ENCODE assay signal across 8 cellular contexts in genomic region chr19:49676136-49676689, GRCh38. TPM values are rescaled to one million over a fixed set of nuclear protein-coding genes. Genes with fewer than 3 reads are reported as not detected.
DNase-seq lines count a peak whose midpoint lies in the region; ATAC-seq and TF ChIP-seq lines count a peak whose summit lies in the region.

No MANE protein-coding gene starts in this region.

- DNase-seq in SIG-M5 treated with dmso at 0.1 percent for 504 hours (lab: John Stamatoyannopoulos, UW; ENCODE audit: unreplicated experiment) (peak; percentile 89), SIG-M5 (lab: John Stamatoyannopoulos, UW) (no peak), HCEC 1CT (peak; percentile 89), NCI-H146 (lab: John Stamatoyannopoulos, UW) (peak; percentile 95), T-helper 17 cell (peak in 1 of 3 donors; percentile 26), endothelial cell (ENCODE audit: low spot score) (peak; percentile 68), thoracic aorta (ENCODE audit: low spot score) (no peak)

- H3K27ac ChIP-seq in mesodermal cell (ENCODE audit: low read depth, low read length, severe bottlenecking) (peak overlapping the region; percentile 97), thoracic aorta (peak overlapping the region; percentile 90 to 93)

- no peaks in the 10 kb centered on the region for H3K9me3 Mint-ChIP-seq in endothelial cell (ENCODE audit: unreplicated experiment)

- H3K4me3 Mint-ChIP-seq in T-helper 17 cell (peak overlapping the region; percentile 100), endothelial cell (ENCODE audit: unreplicated experiment) (peak overlapping the region; percentile 98)

- 0% methylated on average over 16 to 18 of the region's 22 CpGs for WGBS in mesodermal cell (ENCODE audit: insufficient coverage in 2 of 2), 2 experiments

- H3K4me3 ChIP-seq in mesodermal cell (ENCODE audit: extremely low read depth, insufficient read depth, low read length, poor library complexity, severe bottlenecking) (peak overlapping the region; percentile 94), thoracic aorta (peak overlapping the region; percentile 67)

- no peaks in the 10 kb centered on the region for H3K27me3 Mint-ChIP-seq in T-helper 17 cell
- peaks cover 4% of the 10 kb centered on the region for H3K27me3 Mint-ChIP-seq in endothelial cell (ENCODE audit: unreplicated experiment)

- H3K4me1 ChIP-seq in mesodermal cell (ENCODE audit: control insufficient read depth, insufficient read depth, low read length, poor library complexity, severe bottlenecking) = peaks cover 15% of the 10 kb centered on the region
- H3K4me1 ChIP-seq in thoracic aorta (ENCODE audit: control insufficient read depth in 1 of 2, low read depth in 2 of 2) = peaks cover 24 to 46% of the 10 kb centered on the region in 2 donors

- H3K27me3 ChIP-seq in thoracic aorta (replicated peaks; ENCODE audit: insufficient read depth) = no peaks in the 10 kb centered on the region

- H3K9me3 ChIP-seq in T-helper 17 cell (ENCODE audit: control insufficient read depth, low read length, poor library complexity, severe bottlenecking) (no peaks in the 10 kb centered on the region), mesodermal cell (ENCODE audit: control insufficient read depth, low read length) (no peaks in the 10 kb centered on the region), thoracic aorta (no peaks in the 10 kb centered on the region)

- TF ChIP-seq CTCF in endothelial cell (IDR thresholded peaks at IDR 0.05; ENCODE audit: unreplicated experiment) (no peak), thoracic aorta (IDR thresholded peaks at IDR 0.05) (no peak)

- H3K27ac Mint-ChIP-seq in T-helper 17 cell (peak overlapping the region; percentile 99), endothelial cell (ENCODE audit: unreplicated experiment) (peak overlapping the region; percentile 99)

- peaks cover 36% of the 10 kb centered on the region for H3K4me1 Mint-ChIP-seq in T-helper 17 cell
- peaks cover 30% of the 10 kb centered on the region for H3K4me1 Mint-ChIP-seq in endothelial cell (ENCODE audit: unreplicated experiment)

- H3K36me3 ChIP-seq in mesodermal cell (ENCODE audit: control insufficient read depth, insufficient read depth, low read length) = peaks cover 25% of the 10 kb centered on the region
- peaks cover 1% of the 10 kb centered on the region for H3K36me3 ChIP-seq in thoracic aorta

- ATAC-seq in T-helper 17 cell (peak; percentile 12), thoracic aorta (ENCODE audit: insufficient number of reproducible peaks, low FRiP score, low read depth) (peak; percentile 53)

- H3K36me3 Mint-ChIP-seq in T-helper 17 cell (ENCODE audit: low read depth) (peaks cover 2% of the 10 kb centered on the region), endothelial cell (ENCODE audit: low read depth, unreplicated experiment) (peaks cover 12% of the 10 kb centered on the region)

RNA-seq across cellular contexts. Expression of gene PRMT1, which starts 0.9 kb away (rescaled TPM):
- total RNA-seq in T-helper 17 cell = 10 to 100 TPM; 83.9 to 97.7 TPM
- 175 TPM for total RNA-seq in endothelial cell (ENCODE audit: unreplicated experiment)
- polyA plus RNA-seq in mesodermal cell (2013, experiment 1 of 2) = 426 TPM
- 377 TPM for polyA plus RNA-seq in mesodermal cell (2013, experiment 2 of 2)
- 100 to 1,000 TPM; 116 to 118 TPM for total RNA-seq in thoracic aorta

RNA-seq across cellular contexts. Expression of gene BCL2L12, which starts 10.5 kb away (rescaled TPM):
- total RNA-seq in T-helper 17 cell (10 to 100 TPM; 10.2 to 15.6 TPM), endothelial cell (ENCODE audit: unreplicated experiment) (50.1 TPM), thoracic aorta (1 to 10 TPM; 2.5 to 3.0 TPM)
- polyA plus RNA-seq in mesodermal cell (2013, experiment 1 of 2) = 76.9 TPM
- polyA plus RNA-seq in mesodermal cell (2013, experiment 2 of 2) = 69.3 TPM

RNA-seq across cellular contexts. Expression of gene IRF3, which starts 10.6 kb away (rescaled TPM):
- total RNA-seq in T-helper 17 cell (100 to 1,000 TPM; 162 to 181 TPM), endothelial cell (ENCODE audit: unreplicated experiment) (76.1 TPM), thoracic aorta (10 to 100 TPM; 33.2 to 52.9 TPM)
- polyA plus RNA-seq in mesodermal cell (2013, experiment 1 of 2) = 62.2 TPM
- 54.1 TPM for polyA plus RNA-seq in mesodermal cell (2013, experiment 2 of 2)

RNA-seq across cellular contexts. Expression of gene ADM5, which starts 13.2 kb away (rescaled TPM):
- total RNA-seq in T-helper 17 cell = 1 to 10 TPM; 2.8 to 2.9 TPM
- 5.3 TPM for total RNA-seq in endothelial cell (ENCODE audit: unreplicated experiment)
- polyA plus RNA-seq in mesodermal cell (2013, experiment 1 of 2) = 2.8 TPM
- polyA plus RNA-seq in mesodermal cell (2013, experiment 2 of 2) = 3.0 TPM
- total RNA-seq in thoracic aorta = 1 to 10 TPM; 2.8 to 6.4 TPM

RNA-seq across cellular contexts. Expression of gene CPT1C, which starts 14.7 kb away (rescaled TPM):
- 1 to 10 TPM in 1 of 2 donors, under 1 TPM in 1; 0.31 to 1.0 TPM for total RNA-seq in T-helper 17 cell
- total RNA-seq in endothelial cell (ENCODE audit: unreplicated experiment) = 94.1 TPM
- polyA plus RNA-seq in mesodermal cell (2013, experiment 1 of 2) = 26.7 TPM
- polyA plus RNA-seq in mesodermal cell (2013, experiment 2 of 2) = 22.7 TPM
- total RNA-seq in thoracic aorta = 1 to 10 TPM; 2.5 to 3.9 TPM

Comparison
In these comparisons a context has a peak if more than half of its experiments do, and no peak if none do; other contexts are left out.
1. DNase-seq: peak in SIG-M5 treated with dmso at 0.1 percent for 504 hours (single experiment), HCEC 1CT (single experiment), NCI-H146 (single experiment) and endothelial cell (single experiment); none in SIG-M5 (single experiment) and thoracic aorta (single experiment).